In the genomic region with DNA sequence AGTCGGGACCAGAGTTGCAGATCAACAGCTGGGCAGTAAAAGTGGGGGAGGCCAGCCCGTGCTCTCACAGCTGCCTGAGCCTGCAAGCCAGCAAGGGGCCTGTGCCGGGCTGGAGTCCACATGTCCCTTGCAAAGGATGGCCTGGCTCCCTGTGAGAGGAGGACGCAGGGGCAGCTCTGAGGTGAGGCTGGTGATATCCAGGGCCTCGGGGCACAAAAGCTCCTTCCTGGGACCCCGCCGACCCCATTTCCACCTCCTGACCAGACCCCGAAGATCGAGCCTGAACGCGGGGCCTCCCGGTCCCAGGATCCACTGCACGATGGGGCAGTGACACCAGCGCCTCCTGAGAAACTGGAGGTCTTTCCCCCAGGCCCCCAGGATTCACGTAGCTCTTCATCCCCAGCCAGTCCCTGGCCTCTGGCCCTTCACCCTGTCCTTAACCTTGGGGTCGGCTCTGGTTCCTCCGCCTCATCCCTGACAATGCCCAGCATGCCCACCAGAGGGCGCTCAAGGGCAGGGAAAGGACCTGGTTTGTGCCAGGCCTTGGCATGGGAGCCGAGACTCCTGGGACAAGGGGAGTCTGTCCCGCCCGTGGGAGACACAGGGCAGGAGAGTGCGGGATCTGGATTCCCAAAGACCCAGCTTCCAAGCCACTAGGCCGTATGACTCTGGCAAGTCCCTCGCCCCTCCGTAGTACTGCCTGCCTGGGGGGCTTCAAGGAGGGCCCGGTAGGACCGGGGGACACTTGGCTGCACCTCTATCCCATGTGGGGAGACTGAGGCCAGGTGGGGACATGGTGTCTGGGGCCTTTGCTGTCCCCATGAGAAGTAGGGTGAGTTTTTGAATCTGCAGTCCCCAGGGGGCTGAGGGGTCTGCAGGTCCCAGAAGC, we compare ENCODE assay signal across 8 cellular contexts. TPM values are rescaled to one million over a fixed set of nuclear protein-coding genes. Genes with fewer than 3 reads are reported as not detected.
A peak's percentile ranks its signal among the peaks of the same experiment; 100 is the strongest.
DNase-seq lines count a peak whose midpoint lies in the region; ATAC-seq lines count a peak whose summit lies in the region.

No MANE protein-coding gene starts in this region.

- DNase-seq in NCI-H345 (lab: John Stamatoyannopoulos, UW) = peak; percentile 62
- DNase-seq in NCI-H345 treated with DMSO at 0.1 percent for 48 hours (lab: John Stamatoyannopoulos, UW; ENCODE audit: unreplicated experiment) = no peak
- peak; percentile 83 for DNase-seq in NCI-H2196 (lab: John Stamatoyannopoulos, UW; ENCODE audit: unreplicated experiment)
- peak; percentile 83 for DNase-seq in activated CD8-positive, alpha-beta T cell treated with anti-CD3 and anti-CD28 coated beads, Interleukin-2, amount 10 ng/mL, durations not matched to agents 7 days and 5 days
- DNase-seq in effector memory CD8-positive, alpha-beta T cell = peak; percentile 78 to 83 (median 79)
- DNase-seq in mucosa of gallbladder (ENCODE audit: low spot score) = peak; percentile 81
- peak; percentile 60 to 78 for DNase-seq in stimulated activated CD8-positive, alpha-beta memory T cell treated with anti-CD3 and anti-CD28 coated beads, Interleukin-7, amount 100 ng/mL, for 1 hour (ENCODE audit: low read depth in 2 of 2)

- CTCF ChIA-PET in activated CD8-positive, alpha-beta T cell treated with anti-CD3 and anti-CD28 coated beads, Interleukin-2, amount 10 ng/mL, durations not matched to agents 7 days and 5 days (lab: Charles Lee) = interaction anchor here (0.8 to 5.2 kb wide), 12 partner anchors 8 to 127 kb away, joined by 3 to 67 read pairs (median 5); no protein-coding TSS in a partner anchor

- peaks cover 6% of the 10 kb centered on the region for H3K27me3 Mint-ChIP-seq in activated CD8-positive, alpha-beta T cell treated with anti-CD3 and anti-CD28 coated beads, Interleukin-2, amount 10 ng/mL, durations not matched to agents 7 days and 5 days (ENCODE audit: low read depth)
- peaks cover 4 to 12% of the 10 kb centered on the region in 2 donors for H3K27me3 Mint-ChIP-seq in effector memory CD8-positive, alpha-beta T cell

- ATAC-seq in activated CD8-positive, alpha-beta T cell treated with anti-CD3 and anti-CD28 coated beads, Interleukin-2, amount 10 ng/mL, durations not matched to agents 7 days and 5 days = peak; percentile 66
- ATAC-seq in effector memory CD8-positive, alpha-beta T cell (replicated peaks) = peak; percentile 46
- no peak for ATAC-seq in GM18520 (IDR thresholded peaks at IDR 0.05; ENCODE audit: unreplicated experiment)

- H3K27ac Mint-ChIP-seq in activated CD8-positive, alpha-beta T cell treated with anti-CD3 and anti-CD28 coated beads, Interleukin-2, amount 10 ng/mL, durations not matched to agents 7 days and 5 days = no peak overlapping the region
- H3K27ac Mint-ChIP-seq in effector memory CD8-positive, alpha-beta T cell = peak overlapping the region; percentile 84 to 89

- no peaks in the 10 kb centered on the region for H3K9me3 Mint-ChIP-seq in activated CD8-positive, alpha-beta T cell treated with anti-CD3 and anti-CD28 coated beads, Interleukin-2, amount 10 ng/mL, durations not matched to agents 7 days and 5 days (ENCODE audit: insufficient read depth)
- peaks cover 6 to 12% of the 10 kb centered on the region in 2 donors for H3K9me3 Mint-ChIP-seq in effector memory CD8-positive, alpha-beta T cell

- H3K4me1 Mint-ChIP-seq in activated CD8-positive, alpha-beta T cell treated with anti-CD3 and anti-CD28 coated beads, Interleukin-2, amount 10 ng/mL, durations not matched to agents 7 days and 5 days (ENCODE audit: low read depth) = peaks cover 21% of the 10 kb centered on the region
- H3K4me1 Mint-ChIP-seq in effector memory CD8-positive, alpha-beta T cell (ENCODE audit: low read depth in 2 of 2) = peaks cover 12 to 15% of the 10 kb centered on the region in 2 donors

- POLR2A ChIA-PET in activated CD8-positive, alpha-beta T cell treated with anti-CD3 and anti-CD28 coated beads, Interleukin-2, amount 10 ng/mL, durations not matched to agents 7 days and 5 days (lab: Charles Lee) = interaction anchor here (0.6 kb wide), 1 partner anchor 156 kb away, joined by 4 read pairs; no protein-coding TSS in a partner anchor

- no peak overlapping the region for H3K4me3 Mint-ChIP-seq in activated CD8-positive, alpha-beta T cell treated with anti-CD3 and anti-CD28 coated beads, Interleukin-2, amount 10 ng/mL, durations not matched to agents 7 days and 5 days
- peak overlapping the region in 1 of 2 donors; percentile 36 for H3K4me3 Mint-ChIP-seq in effector memory CD8-positive, alpha-beta T cell

- H3K36me3 Mint-ChIP-seq in activated CD8-positive, alpha-beta T cell treated with anti-CD3 and anti-CD28 coated beads, Interleukin-2, amount 10 ng/mL, durations not matched to agents 7 days and 5 days (ENCODE audit: low read depth) = no peaks in the 10 kb centered on the region
- peaks cover 17% of the 10 kb centered on the region for H3K36me3 Mint-ChIP-seq in effector memory CD8-positive, alpha-beta T cell (ENCODE audit: insufficient read depth)

RNA-seq across cellular contexts. Expression of a gene that starts 17.8 kb away (rescaled TPM):
- total RNA-seq in activated CD8-positive, alpha-beta T cell treated with anti-CD3 and anti-CD28 coated beads, Interleukin-2, amount 10 ng/mL, durations not matched to agents 7 days and 5 days = not detected
- 22.1 TPM for total RNA-seq in mucosa of gallbladder

Comparison
In these comparisons a context has a peak if more than half of its experiments do, and no peak if none do; other contexts are left out.
1. RNA of a gene that starts 17.8 kb away (total RNA-seq): 22.1 TPM in mucosa of gallbladder (single experiment); not detected in activated CD8-positive, alpha-beta T cell treated with anti-CD3 and anti-CD28 coated beads, Interleukin-2, amount 10 ng/mL, durations not matched to agents 7 days and 5 days; every median in the first group is over 10 times any median in the second.